Comparison of ENCODE assay signal across 17 cellular contexts in genomic region chr1:165843304-165843703, GRCh38. TPM values are rescaled to one million over a fixed set of nuclear protein-coding genes. Genes with fewer than 3 reads are reported as not detected.
A peak's percentile ranks its signal among the peaks of the same experiment; 100 is the strongest.
DNase-seq lines count a peak whose midpoint lies in the region; ATAC-seq and TF ChIP-seq lines count a peak whose summit lies in the region.
"Had no signal": no experiment of that assay in that cellular context is flagged by ENCODE, and none has a peak within 500 bp of the region (broad histone marks: within the 10 kb centered on the region; RNA-seq: fewer than 3 reads in every experiment).

No MANE protein-coding gene starts in this region.

- peaks cover 5% of the 10 kb centered on the region for H3K36me3 Mint-ChIP-seq in activated CD4-positive, alpha-beta T cell treated with anti-CD3 and anti-CD28 coated beads, Interleukin-2, amount 10 ng/mL, durations not matched to agents 24 days and 14 days (ENCODE audit: low read depth)

- H3K36me3 ChIP-seq in Panc1 (ENCODE audit: control insufficient read depth, insufficient read depth, low read length): no peaks in the 10 kb centered on the region
- H3K36me3 ChIP-seq: upper lobe of left lung had no signal

- no peak for TF ChIP-seq CTCF in Panc1 (IDR thresholded peaks at IDR 0.05)

- ATAC-seq in Panc1: no peak
- no peak for ATAC-seq in HG02852 (IDR thresholded peaks at IDR 0.05; ENCODE audit: unreplicated experiment)

- TF ChIP-seq POLR2A in erythroblast (IDR thresholded peaks at IDR 0.05; ENCODE audit: low read length): no peak

- POLR2A ChIA-PET in Panc1 (lab: Charles Lee): no interaction called here
- POLR2A ChIA-PET in HEK293T (lab: Yijun Ruan, JAX): interaction anchor here (1.4 to 1.9 kb wide), 2 partner anchors 14 to 74 kb away, joined by 4 to 7 read pairs; partner anchors contain the start of gene TMCO1

- no peak overlapping the region for H3K4me3 ChIP-seq in Panc1 (ENCODE audit: low read depth in 2 of 2, low read length in 2 of 2)
- H3K4me3 ChIP-seq: upper lobe of left lung had no signal

- in situ Hi-C loops in Panc1 (cut with HindIII; ENCODE audit: low pct_unique_long_range_greater_than_20kb, low sequenced_read_pairs): no loop called here

- peaks cover 27% of the 10 kb centered on the region for H3K4me1 ChIP-seq in Panc1 (ENCODE audit: control insufficient read depth, insufficient read depth, low read length)

- no peaks in the 10 kb centered on the region for H3K9me3 ChIP-seq in Panc1 (ENCODE audit: control insufficient read depth, insufficient read depth, low read depth, low read length)
- H3K9me3 ChIP-seq: upper lobe of left lung had no signal

- no peaks in the 10 kb centered on the region for H3K27me3 Mint-ChIP-seq in activated CD4-positive, alpha-beta T cell treated with anti-CD3 and anti-CD28 coated beads, Interleukin-2, amount 10 ng/mL, durations not matched to agents 24 days and 14 days

- DNase-seq in activated CD4-positive, alpha-beta T cell treated with anti-CD3 and anti-CD28 coated beads, Interleukin-2, amount 10 ng/mL, durations not matched to agents 24 days and 14 days: no peak
- no peak for DNase-seq in activated CD4-positive, alpha-beta T cell treated with anti-CD3 and anti-CD28 coated beads, Interleukin-2, amount 50 U/mL, for 48 hours
- DNase-seq in Panc1 (ENCODE audit: low read depth, low spot score): no peak
- DNase-seq in erythroblast (lab: John Stamatoyannopoulos, UW): peak; percentile 14 to 68
- DNase-seq in stimulated activated CD8-positive, alpha-beta memory T cell treated with anti-CD3 and anti-CD28 coated beads, Interleukin-4, amount 100 ng/mL, for 48 hours: no peak
- DNase-seq in HT-29 (ENCODE audit: low spot score): no peak
- no peak for DNase-seq in HEK293T (ENCODE audit: extremely low spot score)
- DNase-seq: activated CD4-positive, alpha-beta T cell treated with anti-CD3 and anti-CD28 coated beads, Interleukin-2, amount 50 U/mL, for 4 hours; Karpas-422; left ventricle myocardium superior; right cardiac atrium; Right ventricle myocardium superior; stimulated activated CD4-positive, alpha-beta T cell treated with anti-CD3 and anti-CD28 coated beads, Interleukin-4, amount 100 ng/mL, for 1 hour; upper lobe of left lung had no signal

- H3K4me3 Mint-ChIP-seq in activated CD4-positive, alpha-beta T cell treated with anti-CD3 and anti-CD28 coated beads, Interleukin-2, amount 10 ng/mL, durations not matched to agents 24 days and 14 days: peak overlapping the region; percentile 26
- H3K4me3 Mint-ChIP-seq: neural crest cell had no signal

- H3K27me3 ChIP-seq in Panc1 (ENCODE audit: control insufficient read depth, insufficient read depth, low read length): no peaks in the 10 kb centered on the region
- H3K27me3 ChIP-seq: upper lobe of left lung had no signal

- no peak overlapping the region for H3K27ac Mint-ChIP-seq in activated CD4-positive, alpha-beta T cell treated with anti-CD3 and anti-CD28 coated beads, Interleukin-2, amount 10 ng/mL, durations not matched to agents 24 days and 14 days

- no peak overlapping the region for H3K27ac ChIP-seq in Panc1 (ENCODE audit: low read length)
- H3K27ac ChIP-seq: upper lobe of left lung had no signal

- H3K9me3 Mint-ChIP-seq in activated CD4-positive, alpha-beta T cell treated with anti-CD3 and anti-CD28 coated beads, Interleukin-2, amount 10 ng/mL, durations not matched to agents 24 days and 14 days: no peaks in the 10 kb centered on the region
- H3K9me3 Mint-ChIP-seq: activated T-helper 1 cell treated with anti-CD3 and anti-CD28 coated beads, Interleukin-12 subunit alpha, Interleukin-12 subunit beta, Interleukin-2, Interleukin-4 antibody, amounts not matched to agents 30 ng/mL and 10 ng/mL and 1 ng/mL, durations not matched to agents 14 hours and 24 hours and 36 hours; neural crest cell had no signal

- TSS peak; percentile 5 for BruUV-seq in Panc1 (replicated peaks; lab: Mats Ljungman, UMichigan)

- H3K4me1 Mint-ChIP-seq in activated CD4-positive, alpha-beta T cell treated with anti-CD3 and anti-CD28 coated beads, Interleukin-2, amount 10 ng/mL, durations not matched to agents 24 days and 14 days: peaks cover 54% of the 10 kb centered on the region

- intact Hi-C loops in activated CD4-positive, alpha-beta T cell treated with anti-CD3 and anti-CD28 coated beads, Interleukin-2, amount 10 ng/mL, durations not matched to agents 24 days and 14 days (cut with micrococcal nuclease): loop anchor here (2.0 to 5.0 kb wide), 2 partner anchors 15 to 34 kb away; no protein-coding TSS in a partner anchor
- intact Hi-C loops in Panc1 (cut with micrococcal nuclease; ENCODE audit: unreplicated experiment): no loop called here

- CTCF ChIA-PET in Panc1 (lab: Charles Lee) (no interaction called here), HEK293T (lab: Yijun Ruan, JAX) (no interaction called here)

TF ChIP-seq in HEK293T, 16 proteins besides CTCF, POLR2A, EP300 and RAD21:
- TF ChIP-seq LEF1 (IDR thresholded peaks at IDR 0.05; ENCODE audit: borderline replicate concordance) (no peak), HDGF (IDR thresholded peaks at IDR 0.05; ENCODE audit: borderline replicate concordance) (no peak), SP1 (IDR thresholded peaks at IDR 0.05) (no peak), TARDBP (IDR thresholded peaks at IDR 0.05) (no peak), PKNOX1 (IDR thresholded peaks at IDR 0.05) (no peak), ARNT (IDR thresholded peaks at IDR 0.05) (no peak), BHLHE40 (IDR thresholded peaks at IDR 0.05; ENCODE audit: borderline replicate concordance) (no peak), ELF4 (IDR thresholded peaks at IDR 0.05) (no peak), FOXK2 (IDR thresholded peaks at IDR 0.05) (no peak)
TF ChIP-seq in HEK293T: peak in this region for 0.

RNA-seq across cellular contexts. Expression of gene UCK2, which starts 15.9 kb away (rescaled TPM):
- 108 and 110 TPM in 2 replicates for total RNA-seq in activated CD4-positive, alpha-beta T cell treated with anti-CD3 and anti-CD28 coated beads, Interleukin-2, amount 10 ng/mL, durations not matched to agents 24 days and 14 days
- total RNA-seq in Panc1 (2021; ENCODE audit: unreplicated experiment): 91.2 TPM
- 73.8 TPM for polyA plus RNA-seq in Panc1 (2012; ENCODE audit: insufficient read length)
- total RNA-seq in HT-29 (2014; rRNA removed; shearing (Covaris generic)): 194 and 210 TPM in 2 replicates

Comparison
In these comparisons a context has a peak if more than half of its experiments do, and no peak if none do; other contexts are left out.
1. DNase-seq: peak in erythroblast (2 of 2); none in activated CD4-positive, alpha-beta T cell treated with anti-CD3 and anti-CD28 coated beads, Interleukin-2, amount 10 ng/mL, durations not matched to agents 24 days and 14 days (single experiment), activated CD4-positive, alpha-beta T cell treated with anti-CD3 and anti-CD28 coated beads, Interleukin-2, amount 50 U/mL, for 48 hours (0 of 2), Panc1 (single experiment), stimulated activated CD8-positive, alpha-beta memory T cell treated with anti-CD3 and anti-CD28 coated beads, Interleukin-4, amount 100 ng/mL, for 48 hours (single experiment), HT-29 (single experiment) and HEK293T (single experiment).